In genomic region chr17:7043544-7044268, GRCh38 we compare ENCODE assay signal across 8 cellular contexts. TPM values are rescaled to one million over a fixed set of nuclear protein-coding genes. Genes with fewer than 3 reads are reported as not detected.
DNase-seq lines count a peak whose midpoint lies in the region; ATAC-seq and TF ChIP-seq lines count a peak whose summit lies in the region.

Gene SLC16A11 (minus strand): TSS chr17:7044092. CDS start chr17:7043513, 579 bp downstream.

- H3K36me3 Mint-ChIP-seq in dendritic cell treated with granulocyte-macrophage colony-stimulating factor and Interleukin-4, amounts not matched to agents 40 ng/mL and 50 ng/mL, for 4 days (ENCODE audit: low read depth): peaks cover 6% of the 10 kb centered on the region

- H3K9me3 ChIP-seq in thoracic aorta: no peaks in the 10 kb centered on the region

- no peak within 1 kb of the TSS for H2BK5ac ChIP-seq in mesendoderm (ENCODE audit: low read length)

- H3K9ac ChIP-seq in mesendoderm (ENCODE audit: low read length): peak within 1 kb of the TSS; percentile 55

- no peak within 1 kb of the TSS for H3K23ac ChIP-seq in mesendoderm (ENCODE audit: low read length)

- peak within 1 kb of the TSS; percentile 5 for H3K4me2 ChIP-seq in mesendoderm (ENCODE audit: low read length)

- H3K27me3 ChIP-seq in mesendoderm (ENCODE audit: insufficient read depth, low read length, poor library complexity) (peaks cover 7% of the 10 kb centered on the region), thoracic aorta (replicated peaks; ENCODE audit: insufficient read depth) (peaks cover 15% of the 10 kb centered on the region)

- no peak within 1 kb of the TSS for H3K4me3 ChIP-seq in mesendoderm (ENCODE audit: low read length)
- peak within 1 kb of the TSS; percentile 64 for H3K4me3 ChIP-seq in thoracic aorta

- no peak within 1 kb of the TSS for H2AK5ac ChIP-seq in mesendoderm (ENCODE audit: low read length)

- H3K36me3 ChIP-seq in mesendoderm (ENCODE audit: control insufficient read depth, insufficient read depth, low read length) (no peaks in the 10 kb centered on the region), thoracic aorta (no peaks in the 10 kb centered on the region)

- H3K79me2 ChIP-seq in mesendoderm (ENCODE audit: control insufficient read depth, insufficient read depth, low read length): no peaks in the 10 kb centered on the region

- H3K27ac Mint-ChIP-seq in dendritic cell treated with granulocyte-macrophage colony-stimulating factor and Interleukin-4, amounts not matched to agents 40 ng/mL and 50 ng/mL, for 4 days: peak within 1 kb of the TSS; percentile 58

- H3K9me3 Mint-ChIP-seq in dendritic cell treated with granulocyte-macrophage colony-stimulating factor and Interleukin-4, amounts not matched to agents 40 ng/mL and 50 ng/mL, for 4 days: no peaks in the 10 kb centered on the region

- peak within 1 kb of the TSS; percentile 70 for H3K4me3 Mint-ChIP-seq in dendritic cell treated with granulocyte-macrophage colony-stimulating factor and Interleukin-4, amounts not matched to agents 40 ng/mL and 50 ng/mL, for 4 days

- DNase-seq in NCI-H2081 (lab: John Stamatoyannopoulos, UW) (peak; percentile 75 to 84), NCI-H2081 treated with DMSO at 0.1 percent for 48 hours (lab: John Stamatoyannopoulos, UW) (no peak), SHP77 treated with DMSO at 0.1 percent for 48 hours (lab: John Stamatoyannopoulos, UW) (peak; percentile 45), mesendoderm (no peak), thoracic aorta (ENCODE audit: low spot score) (no peak)

- H3K27ac ChIP-seq in mesendoderm (ENCODE audit: low read depth, low read length) (no peak within 1 kb of the TSS), thoracic aorta (peak within 1 kb of the TSS in 1 of 2 donors; percentile 23)

- peak within 1 kb of the TSS; percentile 76 for H3K56ac ChIP-seq in mesendoderm (ENCODE audit: low read length)

- ATAC-seq in thoracic aorta (ENCODE audit: insufficient number of reproducible peaks, low FRiP score, low read depth): no peak
- no peak for ATAC-seq in HG03139 (IDR thresholded peaks at IDR 0.05; ENCODE audit: unreplicated experiment)
- ATAC-seq in GM19467 (IDR thresholded peaks at IDR 0.05; ENCODE audit: unreplicated experiment): no peak

- peaks cover 53% of the 10 kb centered on the region for H3K27me3 Mint-ChIP-seq in dendritic cell treated with granulocyte-macrophage colony-stimulating factor and Interleukin-4, amounts not matched to agents 40 ng/mL and 50 ng/mL, for 4 days

- no peak within 1 kb of the TSS for H4K8ac ChIP-seq in mesendoderm (ENCODE audit: low read depth, low read length)

- H2BK120ac ChIP-seq in mesendoderm (ENCODE audit: low read depth, low read length): no peak within 1 kb of the TSS

- intact Hi-C loops in dendritic cell treated with granulocyte-macrophage colony-stimulating factor and Interleukin-4, amounts not matched to agents 40 ng/mL and 50 ng/mL, for 4 days (cut with micrococcal nuclease): no loop called here

- H4K5ac ChIP-seq in mesendoderm (ENCODE audit: low read length): no peak within 1 kb of the TSS

- WGBS in mesendoderm (ENCODE audit: extremely low coverage, insufficient coverage, low lambda C conversion rate): no CpG with 5 or more reads among the region's 58 CpGs

- H2BK15ac ChIP-seq in mesendoderm (replicated peaks; ENCODE audit: low read depth): no peak within 1 kb of the TSS

- no peak within 1 kb of the TSS for H3K4ac ChIP-seq in mesendoderm (ENCODE audit: low read depth, low read length)

- no peak within 1 kb of the TSS for H3K18ac ChIP-seq in mesendoderm (ENCODE audit: low read length)

- H3K4me1 Mint-ChIP-seq in dendritic cell treated with granulocyte-macrophage colony-stimulating factor and Interleukin-4, amounts not matched to agents 40 ng/mL and 50 ng/mL, for 4 days (ENCODE audit: low read depth): peaks cover 44% of the 10 kb centered on the region

- TF ChIP-seq CTCF in thoracic aorta (IDR thresholded peaks at IDR 0.05): no peak

- peaks cover 2% of the 10 kb centered on the region for H3K4me1 ChIP-seq in mesendoderm (ENCODE audit: control insufficient read depth, low read depth, low read length)
- H3K4me1 ChIP-seq in thoracic aorta (ENCODE audit: control insufficient read depth in 1 of 2, low read depth in 2 of 2): peaks cover 15 to 38% of the 10 kb centered on the region in 2 donors

- H3K79me1 ChIP-seq in mesendoderm (ENCODE audit: low read length): no peaks in the 10 kb centered on the region

RNA-seq across cellular contexts. Expression of gene SLC16A11, which starts in this region (rescaled TPM):
- polyA plus RNA-seq in mesendoderm (2013, experiment 1 of 2): 0.06 TPM
- 0.03 TPM for polyA plus RNA-seq in mesendoderm (2013, experiment 2 of 2)
- under 1 TPM in 1 of 2 donors, not detected in 1; 0.27 TPM for total RNA-seq in thoracic aorta

Comparison
In these comparisons a context has a peak if more than half of its experiments do, and no peak if none do; other contexts are left out.
1. DNase-seq: peak in NCI-H2081 (2 of 2) and SHP77 treated with DMSO at 0.1 percent for 48 hours (single experiment); none in NCI-H2081 treated with DMSO at 0.1 percent for 48 hours (single experiment), mesendoderm (single experiment) and thoracic aorta (single experiment).